1 cellular context compared by ENCODE assay signal in the genomic region with DNA sequence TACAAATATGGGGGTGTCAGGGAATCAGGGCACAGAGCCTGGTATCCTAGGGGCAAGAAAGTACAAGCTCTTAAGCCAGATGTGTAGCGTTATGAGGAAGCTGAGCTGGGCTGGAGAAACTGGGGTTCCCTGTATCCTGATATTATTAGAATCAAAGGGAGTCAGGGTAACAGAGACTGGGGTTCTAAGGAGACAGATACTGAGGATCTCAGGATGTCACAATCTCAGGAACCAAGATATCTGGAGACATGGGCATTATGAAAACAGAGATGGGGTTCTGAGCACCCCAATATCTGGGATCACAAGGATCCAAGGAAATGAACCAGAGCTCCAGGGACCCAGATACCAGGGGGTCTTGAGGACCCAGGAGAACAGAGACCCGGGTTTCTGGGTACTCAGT.
TF ChIP-seq lines count a peak whose summit lies in the region.

No MANE protein-coding gene starts in this region.

TF ChIP-seq in GM12878, 131 proteins besides CTCF, POLR2A, EP300 and RAD21:
- TF ChIP-seq RELA (IDR thresholded peaks at IDR 0.05; ENCODE audit: borderline replicate concordance, partially characterized antibody) (no peak), WRNIP1 (IDR thresholded peaks at IDR 0.05; ENCODE audit: borderline replicate concordance, low read depth, low read length) (0 out of 2 replicates have a peak, but pooled peaks have one; percentile 39)
TF ChIP-seq in GM12878: peak in this region for 1.
